ENCODE assay signal across 8 cellular contexts in the genomic region with DNA sequence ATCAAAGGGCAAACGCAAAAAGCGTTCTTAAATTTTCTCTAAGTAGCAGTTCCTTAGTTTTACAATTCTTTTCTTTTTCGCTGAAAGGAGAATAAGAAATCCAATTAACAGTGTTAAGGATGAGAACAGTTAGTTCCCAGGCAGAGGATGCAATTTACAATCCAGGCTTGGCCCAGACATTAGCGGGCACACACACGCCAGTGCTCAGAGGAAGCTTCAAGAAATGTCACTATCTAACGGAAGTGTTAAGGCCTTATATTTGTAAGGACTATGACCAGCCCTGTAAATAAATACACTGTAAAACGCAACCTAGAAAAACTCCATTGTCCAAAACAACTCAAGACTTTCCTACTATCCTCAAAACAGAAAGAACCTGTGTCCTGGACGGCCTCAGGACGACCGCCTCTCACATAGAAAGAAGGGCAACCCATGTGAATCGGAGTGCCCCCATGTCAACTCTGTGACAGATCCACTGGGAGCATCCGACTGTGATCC. TPM values are rescaled to one million over a fixed set of nuclear protein-coding genes. Genes with fewer than 3 reads are reported as not detected.
DNase-seq lines count a peak whose midpoint lies in the region; ATAC-seq lines count a peak whose summit lies in the region.

No MANE protein-coding gene starts in this region.

- H3K4me1 Mint-ChIP-seq in activated T-cell treated with anti-CD3 and anti-CD28 coated beads, Interleukin-2, amount 50 U/mL, for 72 hours (ENCODE audit: low read depth): peaks cover 52% of the 10 kb centered on the region
- H3K4me1 Mint-ChIP-seq in T-cell: peaks cover 51 to 69% (median 62%) of the 10 kb centered on the region in 3 donors

- H3K27ac Mint-ChIP-seq in activated T-cell treated with anti-CD3 and anti-CD28 coated beads, Interleukin-2, amount 50 U/mL, for 72 hours: peak overlapping the region; percentile 86
- peak overlapping the region; percentile 87 to 89 for H3K27ac Mint-ChIP-seq in T-cell

- H3K9me3 Mint-ChIP-seq in activated T-cell treated with anti-CD3 and anti-CD28 coated beads, Interleukin-2, amount 50 U/mL, for 72 hours: no peaks in the 10 kb centered on the region
- no peaks in the 10 kb centered on the region for H3K9me3 Mint-ChIP-seq in T-cell

- H3K27me3 Mint-ChIP-seq in activated T-cell treated with anti-CD3 and anti-CD28 coated beads, Interleukin-2, amount 50 U/mL, for 72 hours (ENCODE audit: low read depth): no peaks in the 10 kb centered on the region
- H3K27me3 Mint-ChIP-seq in T-cell: no peaks in the 10 kb centered on the region

- POLR2A ChIA-PET in T-cell (lab: Charles Lee): interaction anchor here (0.5 to 0.8 kb wide), 6 partner anchors 18 to 1781 kb away, joined by 3 to 10 read pairs (median 4); no protein-coding TSS in a partner anchor

- DNase-seq in activated T-cell treated with anti-CD3 and anti-CD28 coated beads, Interleukin-2, amount 50 U/mL, for 72 hours: no peak
- DNase-seq in activated T-cell treated with anti-CD3 and anti-CD28 coated beads, Interleukin-2, amount 50 U/mL, for 48 hours: no peak
- DNase-seq in T-cell (no peak), fibroblast of peridontal ligament (ENCODE audit: extremely low read depth) (peak; percentile 25), posterior vena cava (ENCODE audit: low spot score) (peak; percentile 82), retina (no peak), SHP77 treated with DMSO at 0.1 percent for 48 hours (lab: John Stamatoyannopoulos, UW) (no peak)

- H3K4me3 Mint-ChIP-seq in activated T-cell treated with anti-CD3 and anti-CD28 coated beads, Interleukin-2, amount 50 U/mL, for 72 hours: peak overlapping the region; percentile 95 to 96
- peak overlapping the region; percentile 92 to 98 (median 94) for H3K4me3 Mint-ChIP-seq in T-cell

- intact Hi-C loops in posterior vena cava (cut with DNase I): no loop called here

- H3K36me3 Mint-ChIP-seq in activated T-cell treated with anti-CD3 and anti-CD28 coated beads, Interleukin-2, amount 50 U/mL, for 72 hours (ENCODE audit: insufficient read depth in 2 of 2): peaks cover 0 to 5% of the 10 kb centered on the region in 2 donors
- no peaks in the 10 kb centered on the region for H3K36me3 Mint-ChIP-seq in T-cell

- ATAC-seq in activated T-cell treated with anti-CD3 and anti-CD28 coated beads, Interleukin-2, amount 50 U/mL, for 72 hours (replicated peaks in 1 of 2): no peak
- ATAC-seq in T-cell (replicated peaks in 1 of 4): no peak
- no peak for ATAC-seq in HG02981 (IDR thresholded peaks at IDR 0.05; ENCODE audit: unreplicated experiment)

- CTCF ChIA-PET in T-cell (lab: Charles Lee): interaction anchor here (0.6 to 1.2 kb wide), 2 partner anchors 50 to 448 kb away, joined by 6 to 7 read pairs; no protein-coding TSS in a partner anchor

RNA-seq across cellular contexts. Expression of gene ACAP2, which starts 1.3 kb away (rescaled TPM):
- 10 to 100 TPM; 63.0 to 67.5 TPM for total RNA-seq in activated T-cell treated with anti-CD3 and anti-CD28 coated beads, Interleukin-2, amount 50 U/mL, for 72 hours
- total RNA-seq in T-cell: 10 to 100 TPM; 63.6 to 90.7 (median 72.5) TPM
- total RNA-seq in posterior vena cava: 10 to 100 TPM; 46.8 to 48.4 TPM

Comparison
In these comparisons a context has a peak if more than half of its experiments do, and no peak if none do; other contexts are left out.
1. DNase-seq: peak in fibroblast of peridontal ligament (single experiment) and posterior vena cava (single experiment); none in activated T-cell treated with anti-CD3 and anti-CD28 coated beads, Interleukin-2, amount 50 U/mL, for 72 hours (0 of 2), activated T-cell treated with anti-CD3 and anti-CD28 coated beads, Interleukin-2, amount 50 U/mL, for 48 hours (0 of 2), T-cell (0 of 34), retina (single experiment) and SHP77 treated with DMSO at 0.1 percent for 48 hours (single experiment).